In genomic region chr13:49859568-49859967, GRCh38 we compare ENCODE assay signal across 13 cellular contexts.
DNase-seq lines count a peak whose midpoint lies in the region; ATAC-seq and TF ChIP-seq lines count a peak whose summit lies in the region.
"Had no signal": no experiment of that assay in that cellular context is flagged by ENCODE, and none has a peak within 500 bp of the region (broad histone marks: within the 10 kb centered on the region; RNA-seq: fewer than 3 reads in every experiment).

No MANE protein-coding gene starts in this region.

- no peak overlapping the region for H3K4me3 ChIP-seq in breast epithelium
- H3K4me3 ChIP-seq: suprapubic skin had no signal

- TF ChIP-seq POLR2A in breast epithelium (IDR thresholded peaks at IDR 0.05), result no peak

- ATAC-seq in HG02642 (IDR thresholded peaks at IDR 0.05; ENCODE audit: poor library complexity, unreplicated experiment), result no peak

- H3K9me3 ChIP-seq in breast epithelium, result peaks cover 0 to 10% of the 10 kb centered on the region in 2 donors
- H3K9me3 ChIP-seq: suprapubic skin had no signal

- no peaks in the 10 kb centered on the region for H3K27me3 ChIP-seq in breast epithelium
- H3K27me3 ChIP-seq: suprapubic skin had no signal

- POLR2A ChIA-PET in MCF 10A (lab: Yijun Ruan, JAX), result interaction anchor here (0.7 to 2.6 kb wide), 14 partner anchors 9 to 416 kb away, joined by 3 to 15 read pairs (median 4); partner anchors contain the start of genes CAB39L, EBPL, KPNA3 and SETDB2

- peaks cover 19% of the 10 kb centered on the region for H3K4me1 Mint-ChIP-seq in MCF 10A (ENCODE audit: insufficient read depth, unreplicated experiment)

- peak overlapping the region; percentile 91 for H3K27ac Mint-ChIP-seq in MCF 10A (ENCODE audit: low read depth, unreplicated experiment)

- peak overlapping the region; percentile 6 for H3K4me3 Mint-ChIP-seq in MCF 10A (ENCODE audit: unreplicated experiment)

- H3K27ac ChIP-seq in breast epithelium, result no peak overlapping the region
- H3K27ac ChIP-seq: KMS-11, suprapubic skin had no signal

- peak; percentile 92 for DNase-seq in MCF 10A (ENCODE audit: unreplicated experiment)
- no peak for DNase-seq in breast epithelium (ENCODE audit: low spot score in 2 of 2)
- DNase-seq in astrocyte of the hippocampus (ENCODE audit: low read depth, low spot score), result peak; percentile 89
- peak; percentile 88 for DNase-seq in kidney tubule cell (ENCODE audit: low spot score)
- DNase-seq in effector CD4-positive, alpha-beta T cell, result no peak
- DNase-seq in GM13976 (ENCODE audit: low spot score), result no peak
- no peak for DNase-seq in HuH-7.5 (ENCODE audit: low spot score)
- DNase-seq: aorta, NCI-H524, T-helper 1 cell had no signal

- no peaks in the 10 kb centered on the region for H3K27me3 Mint-ChIP-seq in MCF 10A (ENCODE audit: insufficient read depth, unreplicated experiment)

- H3K36me3 ChIP-seq in breast epithelium, result no peaks in the 10 kb centered on the region
- H3K36me3 ChIP-seq: suprapubic skin had no signal

- H3K9me3 Mint-ChIP-seq in MCF 10A (ENCODE audit: unreplicated experiment), result peaks cover 13% of the 10 kb centered on the region

- no TSS peak for BruUV-seq in MCF 10A (replicated peaks; lab: Mats Ljungman, UMichigan)

- H3K4me1 ChIP-seq in breast epithelium, result no peaks in the 10 kb centered on the region
- H3K4me1 ChIP-seq: suprapubic skin had no signal

- intact Hi-C loops in MCF 10A (cut with micrococcal nuclease), result loop anchor here (2.0 kb wide), 1 partner anchor 47 kb away; no protein-coding TSS in a partner anchor
- intact Hi-C loops in breast epithelium (cut with DNase I; ENCODE audit: low total_unique reads), result no loop called here

- in situ Hi-C loops in GM13976 (cut with MboI; ENCODE audit: low sequenced_read_pairs, unreplicated experiment), result no loop called here

- H3K36me3 Mint-ChIP-seq in MCF 10A (ENCODE audit: insufficient read depth, unreplicated experiment), result no peaks in the 10 kb centered on the region

- CTCF ChIA-PET in MCF 10A (lab: Yijun Ruan, JAX), result interaction anchor here (0.9 to 1.6 kb wide), 2 partner anchors 70 to 77 kb away, joined by 3 to 4 read pairs; partner anchors contain the start of gene SPRYD7

- TF ChIP-seq CTCF in MCF 10A (IDR thresholded peaks at IDR 0.05; ENCODE audit: unreplicated experiment) (no peak), breast epithelium (IDR thresholded peaks at IDR 0.05) (no peak), GM13976 (IDR thresholded peaks at IDR 0.05; ENCODE audit: borderline replicate concordance, control extremely low read depth, extremely low read depth, insufficient read depth, missing control alignments) (no peak)

Comparison
In these comparisons a context has a peak if more than half of its experiments do, and no peak if none do; other contexts are left out.
1. DNase-seq: peak in MCF 10A (single experiment), astrocyte of the hippocampus (single experiment) and kidney tubule cell (single experiment); none in breast epithelium (0 of 2), effector CD4-positive, alpha-beta T cell (single experiment), GM13976 (single experiment) and HuH-7.5 (single experiment).